In genomic region chr3:9179826-9180763, GRCh38 we compare ENCODE assay signal across 8 cellular contexts.
A peak's percentile ranks its signal among the peaks of the same experiment; 100 is the strongest.
DNase-seq lines count a peak whose midpoint lies in the region; ATAC-seq lines count a peak whose summit lies in the region.

No MANE protein-coding gene starts in this region.

- H3K9ac ChIP-seq in mesendoderm (ENCODE audit: low read length), result no peak overlapping the region

- H3K79me1 ChIP-seq in mesendoderm (ENCODE audit: low read length), result no peaks in the 10 kb centered on the region

- no peaks in the 10 kb centered on the region for H3K36me3 ChIP-seq in mesendoderm (ENCODE audit: control insufficient read depth, insufficient read depth, low read length)

- H3K23ac ChIP-seq in mesendoderm (ENCODE audit: low read length), result no peak overlapping the region

- H3K4me3 ChIP-seq in mesendoderm (ENCODE audit: low read length), result no peak overlapping the region

- peak; percentile 56 to 66 for ATAC-seq in activated T-cell treated with anti-CD3 and anti-CD28 coated beads, Interleukin-2, amount 50 U/mL, for 4 hours
- ATAC-seq in HG02885 (IDR thresholded peaks at IDR 0.05; ENCODE audit: poor library complexity, unreplicated experiment) (peak; percentile 69), HG03342 (IDR thresholded peaks at IDR 0.05; ENCODE audit: unreplicated experiment) (no peak)
- ATAC-seq in stimulated activated naive CD8-positive, alpha-beta T cell treated with anti-CD3 and anti-CD28 coated beads, Interleukin-15, Interleukin-2, amounts not matched to agents 100 U/mL and 50 U/mL, for 24 hours, result peak; percentile 47

- peaks cover 20% of the 10 kb centered on the region for H3K4me1 Mint-ChIP-seq in activated T-cell treated with anti-CD3 and anti-CD28 coated beads, Interleukin-2, amount 50 U/mL, for 4 hours (ENCODE audit: low read depth)
- H3K4me1 Mint-ChIP-seq in activated T-helper 1 cell treated with anti-CD3 and anti-CD28 coated beads, Interleukin-12 subunit alpha, Interleukin-12 subunit beta, Interleukin-2, Interleukin-4 antibody, amounts not matched to agents 30 ng/mL and 10 ng/mL and 1 ng/mL, durations not matched to agents 14 hours and 24 hours and 36 hours (ENCODE audit: low read depth), result peaks cover 46% of the 10 kb centered on the region

- no peak overlapping the region for H3K4ac ChIP-seq in mesendoderm (ENCODE audit: low read depth, low read length)

- H3K4me1 ChIP-seq in mesendoderm (ENCODE audit: control insufficient read depth, low read depth, low read length), result no peaks in the 10 kb centered on the region

- H2BK15ac ChIP-seq in mesendoderm (replicated peaks; ENCODE audit: low read depth), result no peak overlapping the region

- no peak overlapping the region for H3K18ac ChIP-seq in mesendoderm (ENCODE audit: low read length)

- peak overlapping the region; percentile 74 for H3K27ac Mint-ChIP-seq in activated T-helper 1 cell treated with anti-CD3 and anti-CD28 coated beads, Interleukin-12 subunit alpha, Interleukin-12 subunit beta, Interleukin-2, Interleukin-4 antibody, amounts not matched to agents 30 ng/mL and 10 ng/mL and 1 ng/mL, durations not matched to agents 14 hours and 24 hours and 36 hours

- no peak overlapping the region for H4K8ac ChIP-seq in mesendoderm (ENCODE audit: low read depth, low read length)

- no peak overlapping the region for H3K4me2 ChIP-seq in mesendoderm (ENCODE audit: low read length)

- no peak overlapping the region for H2AK5ac ChIP-seq in mesendoderm (ENCODE audit: low read length)

- no peak overlapping the region for H4K5ac ChIP-seq in mesendoderm (ENCODE audit: low read length)

- intact Hi-C loops in activated T-helper 1 cell treated with anti-CD3 and anti-CD28 coated beads, Interleukin-12 subunit alpha, Interleukin-12 subunit beta, Interleukin-2, Interleukin-4 antibody, amounts not matched to agents 30 ng/mL and 10 ng/mL and 1 ng/mL, durations not matched to agents 14 hours and 24 hours and 36 hours (cut with micrococcal nuclease), result loop anchor here (1.0 to 10.0 kb wide), 2 partner anchors 12 to 1375 kb away; no protein-coding TSS in a partner anchor

- no peak for DNase-seq in activated T-cell treated with anti-CD3 and anti-CD28 coated beads, Interleukin-2, amount 50 U/mL, for 4 hours
- DNase-seq in activated T-cell treated with anti-CD3 and anti-CD28 coated beads, Interleukin-2, amount 50 U/mL, for 1 hour, result no peak
- DNase-seq in activated T-helper 1 cell treated with anti-CD3 and anti-CD28 coated beads, Interleukin-12 subunit alpha, Interleukin-12 subunit beta, Interleukin-2, Interleukin-4 antibody, amounts not matched to agents 30 ng/mL and 10 ng/mL and 1 ng/mL, durations not matched to agents 14 hours and 24 hours and 36 hours (ENCODE audit: low spot score), result no peak
- no peak for DNase-seq in stimulated activated naive CD8-positive, alpha-beta T cell treated with anti-CD3 and anti-CD28 coated beads, Interleukin-15, Interleukin-2, amounts not matched to agents 100 U/mL and 50 U/mL, for 24 hours
- DNase-seq in mesendoderm (no peak), superior temporal gyrus (ENCODE audit: extremely low spot score) (no peak)

- H3K9me3 Mint-ChIP-seq in activated T-cell treated with anti-CD3 and anti-CD28 coated beads, Interleukin-2, amount 50 U/mL, for 4 hours, result no peaks in the 10 kb centered on the region
- H3K9me3 Mint-ChIP-seq in activated T-helper 1 cell treated with anti-CD3 and anti-CD28 coated beads, Interleukin-12 subunit alpha, Interleukin-12 subunit beta, Interleukin-2, Interleukin-4 antibody, amounts not matched to agents 30 ng/mL and 10 ng/mL and 1 ng/mL, durations not matched to agents 14 hours and 24 hours and 36 hours, result peaks cover 4% of the 10 kb centered on the region

- no peak overlapping the region for H2BK5ac ChIP-seq in mesendoderm (ENCODE audit: low read length)

- no peaks in the 10 kb centered on the region for H3K36me3 Mint-ChIP-seq in activated T-cell treated with anti-CD3 and anti-CD28 coated beads, Interleukin-2, amount 50 U/mL, for 4 hours (ENCODE audit: insufficient read depth)
- H3K36me3 Mint-ChIP-seq in activated T-helper 1 cell treated with anti-CD3 and anti-CD28 coated beads, Interleukin-12 subunit alpha, Interleukin-12 subunit beta, Interleukin-2, Interleukin-4 antibody, amounts not matched to agents 30 ng/mL and 10 ng/mL and 1 ng/mL, durations not matched to agents 14 hours and 24 hours and 36 hours (ENCODE audit: low read depth), result peaks cover 4% of the 10 kb centered on the region

- peak overlapping the region; percentile 54 for H3K4me3 Mint-ChIP-seq in activated T-cell treated with anti-CD3 and anti-CD28 coated beads, Interleukin-2, amount 50 U/mL, for 4 hours
- peak overlapping the region; percentile 73 for H3K4me3 Mint-ChIP-seq in activated T-helper 1 cell treated with anti-CD3 and anti-CD28 coated beads, Interleukin-12 subunit alpha, Interleukin-12 subunit beta, Interleukin-2, Interleukin-4 antibody, amounts not matched to agents 30 ng/mL and 10 ng/mL and 1 ng/mL, durations not matched to agents 14 hours and 24 hours and 36 hours

- H3K79me2 ChIP-seq in mesendoderm (ENCODE audit: control insufficient read depth, insufficient read depth, low read length), result no peaks in the 10 kb centered on the region

- no peaks in the 10 kb centered on the region for H3K27me3 Mint-ChIP-seq in activated T-cell treated with anti-CD3 and anti-CD28 coated beads, Interleukin-2, amount 50 U/mL, for 4 hours (ENCODE audit: low read depth)
- peaks cover 14% of the 10 kb centered on the region for H3K27me3 Mint-ChIP-seq in activated T-helper 1 cell treated with anti-CD3 and anti-CD28 coated beads, Interleukin-12 subunit alpha, Interleukin-12 subunit beta, Interleukin-2, Interleukin-4 antibody, amounts not matched to agents 30 ng/mL and 10 ng/mL and 1 ng/mL, durations not matched to agents 14 hours and 24 hours and 36 hours (ENCODE audit: insufficient read depth)

- H3K56ac ChIP-seq in mesendoderm (ENCODE audit: low read length), result no peak overlapping the region

- H3K27ac ChIP-seq in mesendoderm (ENCODE audit: low read depth, low read length), result no peak overlapping the region

- no peaks in the 10 kb centered on the region for H3K27me3 ChIP-seq in mesendoderm (ENCODE audit: insufficient read depth, low read length, poor library complexity)

- WGBS in mesendoderm (ENCODE audit: extremely low coverage, insufficient coverage, low lambda C conversion rate), result no CpG with 5 or more reads among the region's 17 CpGs

- H2BK120ac ChIP-seq in mesendoderm (ENCODE audit: low read depth, low read length), result no peak overlapping the region
